ENCODE assay signal across 15 cellular contexts in genomic region chr3:4785551-4785950, GRCh38.
A peak's percentile ranks its signal among the peaks of the same experiment; 100 is the strongest.
DNase-seq lines count a peak whose midpoint lies in the region; ATAC-seq and TF ChIP-seq lines count a peak whose summit lies in the region.
"Had no signal": no experiment of that assay in that cellular context is flagged by ENCODE, and none has a peak within 500 bp of the region (broad histone marks: within the 10 kb centered on the region; RNA-seq: fewer than 3 reads in every experiment).

No MANE protein-coding gene starts in this region.

- no peak for TF ChIP-seq CTCF in Peyer's patch (IDR thresholded peaks at IDR 0.05)

- ATAC-seq in activated naive CD8-positive, alpha-beta T cell treated with anti-CD3 and anti-CD28 coated beads, Interleukin-2, amount 50 U/mL, for 24 hours: no peak
- no peak for ATAC-seq in activated T-helper 17 cell treated with anti-CD3 and anti-CD28 coated beads, Interleukin-2, amount 50 U/mL, for 72 hours (replicated peaks)
- no peak for ATAC-seq in memory B cell (ENCODE audit: low read depth)
- ATAC-seq: CD8-positive, alpha-beta T cell had no signal

- no peak for DNase-seq in activated naive CD8-positive, alpha-beta T cell treated with anti-CD3 and anti-CD28 coated beads, Interleukin-2, amount 50 U/mL, for 24 hours
- DNase-seq in memory B cell (ENCODE audit: low spot score in 2 of 2): no peak
- no peak for DNase-seq in SIG-M5 treated with dmso at 0.1 percent for 504 hours (lab: John Stamatoyannopoulos, UW; ENCODE audit: unreplicated experiment)
- no peak for DNase-seq in Peyer's patch
- DNase-seq in dedifferentiated amniotic fluid mesenchymal stem cell (ENCODE audit: extremely low spot score): no peak
- DNase-seq: Calu3; CD8-positive, alpha-beta T cell; DMS79 treated with DMSO at 0.1 percent for 48 hours; GF-D8; GOT3; H7 had no signal

- TF ChIP-seq POLR2A in Peyer's patch (IDR thresholded peaks at IDR 0.05): no peak

- no peak overlapping the region for H3K27ac ChIP-seq in Peyer's patch
- H3K27ac ChIP-seq: BLaER1 treated with 17β-estradiol and CSF1 and Interleukin-3, amounts not matched to agents 10 nM and 100 nM had no signal

- H3K4me1 ChIP-seq in Peyer's patch: no peaks in the 10 kb centered on the region
- H3K4me1 ChIP-seq: BLaER1 treated with 17β-estradiol and CSF1 and Interleukin-3, amounts not matched to agents 10 nM and 100 nM had no signal

- peaks cover 53% of the 10 kb centered on the region for H3K36me3 Mint-ChIP-seq in activated naive CD8-positive, alpha-beta T cell
- peaks cover 80% of the 10 kb centered on the region for H3K36me3 Mint-ChIP-seq in activated naive CD8-positive, alpha-beta T cell treated with anti-CD3 and anti-CD28 coated beads, Interleukin-2, amount 50 U/mL, for 24 hours (ENCODE audit: low read depth)
- peaks cover 80% of the 10 kb centered on the region for H3K36me3 Mint-ChIP-seq in activated T-helper 17 cell treated with anti-CD3 and anti-CD28 coated beads, Interleukin-2, amount 50 U/mL, for 72 hours (ENCODE audit: low read depth)
- peaks cover 50% of the 10 kb centered on the region for H3K36me3 Mint-ChIP-seq in memory B cell

- H3K4me3 Mint-ChIP-seq in activated naive CD8-positive, alpha-beta T cell: no peak overlapping the region
- no peak overlapping the region for H3K4me3 Mint-ChIP-seq in activated naive CD8-positive, alpha-beta T cell treated with anti-CD3 and anti-CD28 coated beads, Interleukin-2, amount 50 U/mL, for 24 hours
- H3K4me3 Mint-ChIP-seq in activated T-helper 17 cell treated with anti-CD3 and anti-CD28 coated beads, Interleukin-2, amount 50 U/mL, for 72 hours: no peak overlapping the region
- no peak overlapping the region for H3K4me3 Mint-ChIP-seq in memory B cell
- H3K4me3 Mint-ChIP-seq: B cell; CD8-positive, alpha-beta T cell had no signal

- H3K4me3 ChIP-seq in Peyer's patch: no peak overlapping the region
- H3K4me3 ChIP-seq: BLaER1 treated with 17β-estradiol and CSF1 and Interleukin-3, amounts not matched to agents 10 nM and 100 nM had no signal

- H3K9me3 ChIP-seq in Peyer's patch: no peaks in the 10 kb centered on the region

- H3K36me3 ChIP-seq in Peyer's patch: peaks cover 0 to 23% (median 0%) of the 10 kb centered on the region in 3 donors

- H3K9me3 Mint-ChIP-seq in activated naive CD8-positive, alpha-beta T cell (ENCODE audit: low read depth): no peaks in the 10 kb centered on the region
- H3K9me3 Mint-ChIP-seq in activated naive CD8-positive, alpha-beta T cell treated with anti-CD3 and anti-CD28 coated beads, Interleukin-2, amount 50 U/mL, for 24 hours: no peaks in the 10 kb centered on the region
- H3K9me3 Mint-ChIP-seq in activated T-helper 17 cell treated with anti-CD3 and anti-CD28 coated beads, Interleukin-2, amount 50 U/mL, for 72 hours: no peaks in the 10 kb centered on the region
- H3K9me3 Mint-ChIP-seq in memory B cell: no peaks in the 10 kb centered on the region
- H3K9me3 Mint-ChIP-seq: CD8-positive, alpha-beta T cell had no signal

- no peaks in the 10 kb centered on the region for H3K27me3 Mint-ChIP-seq in activated naive CD8-positive, alpha-beta T cell
- H3K27me3 Mint-ChIP-seq in activated naive CD8-positive, alpha-beta T cell treated with anti-CD3 and anti-CD28 coated beads, Interleukin-2, amount 50 U/mL, for 24 hours: no peaks in the 10 kb centered on the region
- no peaks in the 10 kb centered on the region for H3K27me3 Mint-ChIP-seq in activated T-helper 17 cell treated with anti-CD3 and anti-CD28 coated beads, Interleukin-2, amount 50 U/mL, for 72 hours
- H3K27me3 Mint-ChIP-seq in memory B cell: no peaks in the 10 kb centered on the region
- H3K27me3 Mint-ChIP-seq: B cell had no signal

- H3K27ac Mint-ChIP-seq in activated naive CD8-positive, alpha-beta T cell: peak overlapping the region; percentile 28
- H3K27ac Mint-ChIP-seq in activated naive CD8-positive, alpha-beta T cell treated with anti-CD3 and anti-CD28 coated beads, Interleukin-2, amount 50 U/mL, for 24 hours: no peak overlapping the region
- H3K27ac Mint-ChIP-seq in activated T-helper 17 cell treated with anti-CD3 and anti-CD28 coated beads, Interleukin-2, amount 50 U/mL, for 72 hours: peak overlapping the region; percentile 50
- H3K27ac Mint-ChIP-seq in memory B cell: peak overlapping the region; percentile 60
- H3K27ac Mint-ChIP-seq: B cell had no signal

- no peaks in the 10 kb centered on the region for H3K27me3 ChIP-seq in Peyer's patch
- H3K27me3 ChIP-seq: BLaER1 treated with 17β-estradiol and CSF1 and Interleukin-3, amounts not matched to agents 10 nM and 100 nM had no signal

- no peaks in the 10 kb centered on the region for H3K4me1 Mint-ChIP-seq in activated naive CD8-positive, alpha-beta T cell (ENCODE audit: low read depth)
- no peaks in the 10 kb centered on the region for H3K4me1 Mint-ChIP-seq in activated naive CD8-positive, alpha-beta T cell treated with anti-CD3 and anti-CD28 coated beads, Interleukin-2, amount 50 U/mL, for 24 hours
- H3K4me1 Mint-ChIP-seq in activated T-helper 17 cell treated with anti-CD3 and anti-CD28 coated beads, Interleukin-2, amount 50 U/mL, for 72 hours: no peaks in the 10 kb centered on the region
- H3K4me1 Mint-ChIP-seq in memory B cell: no peaks in the 10 kb centered on the region
- H3K4me1 Mint-ChIP-seq: B cell had no signal
